8 cellular contexts compared by ENCODE assay signal in the genomic region with DNA sequence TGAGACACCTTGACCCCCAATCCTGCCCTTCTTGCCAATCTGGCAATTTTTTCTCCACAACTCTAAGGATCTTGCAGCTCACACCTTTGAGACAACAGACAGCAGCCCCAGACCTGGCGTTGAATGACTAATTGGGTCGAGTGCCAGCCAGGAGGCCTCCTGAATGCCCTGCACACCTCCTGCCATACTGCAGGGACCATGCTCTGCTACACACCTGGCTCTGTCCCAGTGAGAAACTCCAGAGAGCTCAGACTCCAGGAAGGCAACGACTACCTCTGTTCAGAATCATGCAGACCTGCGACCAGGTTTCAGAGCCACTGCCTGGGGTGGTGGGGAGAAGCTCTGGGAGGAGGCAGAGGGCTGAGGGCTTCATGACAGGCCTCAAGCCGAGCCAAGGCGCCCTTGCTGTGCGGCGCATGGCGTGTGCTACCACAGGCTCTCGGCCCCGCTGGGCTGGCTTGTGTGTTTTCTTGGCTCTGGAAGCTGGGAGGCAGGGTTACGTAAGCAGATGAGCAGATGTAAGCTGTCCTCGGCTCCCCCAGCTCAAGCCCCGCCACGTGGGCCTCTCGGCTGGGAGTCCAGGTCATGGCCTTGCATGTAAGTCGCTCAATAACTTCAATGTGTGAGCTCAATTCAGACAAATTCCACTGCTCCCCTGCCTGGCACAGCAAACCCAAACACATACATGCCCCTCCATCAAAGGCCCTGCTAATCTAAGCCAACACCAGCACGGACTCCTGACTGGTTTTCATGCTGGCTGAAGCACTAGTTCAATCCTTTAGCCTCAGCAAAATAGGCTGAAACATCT. TPM values are rescaled to one million over a fixed set of nuclear protein-coding genes. Genes with fewer than 3 reads are reported as not detected.
DNase-seq lines count a peak whose midpoint lies in the region; ATAC-seq, FAIRE-seq and TF ChIP-seq lines count a peak whose summit lies in the region.

No MANE protein-coding gene starts in this region.

- peak overlapping the region in 1 of 4 donors; percentile 7 for H3K4me3 ChIP-seq in Peyer's patch
- H3K4me3 ChIP-seq in fibroblast of villous mesenchyme (ENCODE audit: low read depth, low read length): no peak overlapping the region
- H3K4me3 ChIP-seq in pancreas: no peak overlapping the region

- intact Hi-C loops in pancreas (cut with DNase I): no loop called here

- TF ChIP-seq CTCF in Peyer's patch (IDR thresholded peaks at IDR 0.05): no peak
- TF ChIP-seq CTCF in fibroblast of villous mesenchyme (IDR thresholded peaks at IDR 0.05; ENCODE audit: insufficient read depth, low read depth, low read length): no peak
- TF ChIP-seq CTCF in pancreas (IDR thresholded peaks at IDR 0.05): no peak
- no peak for TF ChIP-seq CTCF in GM13977 (IDR thresholded peaks at IDR 0.05; ENCODE audit: extremely low read depth, insufficient read depth, missing control alignments)

- WGBS in pancreas, 2 donors: 52 to 54% methylated on average over 14 to 18 of the region's 18 CpGs

- H3K4me1 ChIP-seq in Peyer's patch (peaks cover 3 to 67% (median 58%) of the 10 kb centered on the region in 4 donors), pancreas (peaks cover 13 to 23% (median 16%) of the 10 kb centered on the region in 3 donors)

- DNase-seq in G401 (ENCODE audit: low spot score) (peak; percentile 95), Peyer's patch (peak in 2 of 3 donors; percentile 46 to 71), fibroblast of villous mesenchyme (ENCODE audit: low read depth) (peak; percentile 99), pancreas (peak in 4 of 6 donors; percentile 32 to 56 (median 46)), GM13977 (ENCODE audit: low spot score) (no peak), NCI-H1436 (lab: John Stamatoyannopoulos, UW) (no peak), 8988T (no peak)

- H3K9me3 ChIP-seq in Peyer's patch (no peaks in the 10 kb centered on the region), pancreas (no peaks in the 10 kb centered on the region)

- ATAC-seq in pancreas (peak; percentile 36 to 68 (median 64)), HG03039 (IDR thresholded peaks at IDR 0.05; ENCODE audit: unreplicated experiment) (no peak)

- FAIRE-seq in pancreas (lab: Jason Lieb, UNC): no peak

- H3K27me3 ChIP-seq in Peyer's patch (no peaks in the 10 kb centered on the region), pancreas (no peaks in the 10 kb centered on the region)

- no peak for TF ChIP-seq POLR2A in Peyer's patch (IDR thresholded peaks at IDR 0.05)

- peaks cover 0 to 6% (median 0%) of the 10 kb centered on the region in 3 donors for H3K36me3 ChIP-seq in Peyer's patch
- peaks cover 0 to under 1% (median 0%) of the 10 kb centered on the region in 3 donors for H3K36me3 ChIP-seq in pancreas

- H3K27ac ChIP-seq in Peyer's patch (peak overlapping the region; percentile 9 to 62 (median 36)), pancreas (peak overlapping the region in 3 of 4 donors; percentile 0 to 50 (median 47))

- in situ Hi-C loops in G401 (cut with HindIII; ENCODE audit: low sequenced_read_pairs): no loop called here
- in situ Hi-C loops in GM13977 (cut with MboI; ENCODE audit: low pct_unique_long_range_greater_than_20kb, low sequenced_read_pairs, unreplicated experiment): no loop called here

RNA-seq across cellular contexts. Expression of gene B4GALT1, which starts 27.5 kb away (rescaled TPM):
- total RNA-seq in G401 (2014; rRNA removed; shearing (Covaris generic)): 15.1 and 15.3 TPM in 2 replicates
- total RNA-seq in Peyer's patch (10 to 100 TPM; 26.4 to 65.3 (median 44.1) TPM), fibroblast of villous mesenchyme (23.8 and 28.5 TPM in 2 replicates), pancreas (10 to 100 TPM; 16.1 to 54.2 (median 33.7) TPM)
- polyA plus RNA-seq in pancreas: 10 to 100 TPM in 1 of 2 donors, 1 to 10 TPM in 1; 9.7 to 15.5 TPM

Comparison
In these comparisons a context has a peak if more than half of its experiments do, and no peak if none do; other contexts are left out.
1. DNase-seq: peak in G401 (single experiment), Peyer's patch (2 of 3), fibroblast of villous mesenchyme (single experiment) and pancreas (4 of 6); none in GM13977 (single experiment), NCI-H1436 (single experiment) and 8988T (single experiment).